15 cellular contexts compared by ENCODE assay signal in genomic region chr3:192068464-192069254, GRCh38.
DNase-seq lines count a peak whose midpoint lies in the region; ATAC-seq and TF ChIP-seq lines count a peak whose summit lies in the region.
"Had no signal": no experiment of that assay in that cellular context is flagged by ENCODE, and none has a peak within 500 bp of the region (broad histone marks: within the 10 kb centered on the region; RNA-seq: fewer than 3 reads in every experiment).

No MANE protein-coding gene starts in this region.

- H3K36me3 ChIP-seq in SU-DHL-6 (ENCODE audit: low read length) = no peaks in the 10 kb centered on the region
- no peaks in the 10 kb centered on the region for H3K36me3 ChIP-seq in PC-3 (ENCODE audit: low read depth, low read length)
- H3K36me3 ChIP-seq in hepatocyte (replicated peaks; ENCODE audit: insufficient read depth, low read depth) = no peaks in the 10 kb centered on the region
- H3K36me3 ChIP-seq: upper lobe of right lung had no signal

- intact Hi-C loops in PC-3 (cut with micrococcal nuclease) = no loop called here
- intact Hi-C loops in right cardiac atrium (cut with DNase I) = no loop called here
- intact Hi-C loops in CD14-positive monocyte (cut with micrococcal nuclease) = no loop called here

- 82% methylated on average over 3 of the region's 3 CpGs for WGBS in hepatocyte (ENCODE audit: low lambda C conversion rate, missing lambda C conversion rate)
- WGBS in right cardiac atrium = 82% methylated on average over 3 of the region's 3 CpGs

- TF ChIP-seq CTCF in SU-DHL-6 (IDR thresholded peaks at IDR 0.05; ENCODE audit: insufficient read depth, low read length, poor library complexity, severe bottlenecking) (no peak), PC-3 (conservative IDR thresholded peaks at IDR 0.05; ENCODE audit: low read depth, low read length) (no peak), hepatocyte (IDR thresholded peaks at IDR 0.05; ENCODE audit: poor library complexity) (no peak), CD14-positive monocyte (IDR thresholded peaks at IDR 0.05) (no peak)

- H3K36me3 Mint-ChIP-seq in CD14-positive monocyte = no peaks in the 10 kb centered on the region
- H3K36me3 Mint-ChIP-seq: naive thymus-derived CD8-positive, alpha-beta T cell had no signal

- H3K27me3 ChIP-seq in SU-DHL-6 (ENCODE audit: low read length) (no peaks in the 10 kb centered on the region), PC-3 (ENCODE audit: low read length) (no peaks in the 10 kb centered on the region), hepatocyte (no peaks in the 10 kb centered on the region), right cardiac atrium (ENCODE audit: control insufficient read depth, insufficient read depth) (no peaks in the 10 kb centered on the region)
- H3K27me3 ChIP-seq: upper lobe of right lung had no signal

- CTCF ChIA-PET in PC-3 (lab: Charles Lee) = no interaction called here

- peak overlapping the region; percentile 10 for H3K4me2 ChIP-seq in SU-DHL-6 (ENCODE audit: low read depth, low read length, poor library complexity, severe bottlenecking)
- no peak overlapping the region for H3K4me2 ChIP-seq in PC-3 (ENCODE audit: low read length)
- no peak overlapping the region for H3K4me2 ChIP-seq in hepatocyte

- H4K20me1 ChIP-seq in SU-DHL-6 (ENCODE audit: low read depth, low read length) = no peaks in the 10 kb centered on the region
- no peaks in the 10 kb centered on the region for H4K20me1 ChIP-seq in PC-3 (ENCODE audit: low read length)
- no peaks in the 10 kb centered on the region for H4K20me1 ChIP-seq in hepatocyte (ENCODE audit: insufficient read depth, poor library complexity, severe bottlenecking)

- H3K27me3 Mint-ChIP-seq in CD14-positive monocyte (ENCODE audit: low read depth in 3 of 3) = peaks cover 0 to 2% (median 0%) of the 10 kb centered on the region in 3 donors
- H3K27me3 Mint-ChIP-seq: naive thymus-derived CD8-positive, alpha-beta T cell had no signal

- H3K27ac ChIP-seq in SU-DHL-6 (ENCODE audit: low read depth, low read length) (no peak overlapping the region), PC-3 (ENCODE audit: low read length) (no peak overlapping the region), hepatocyte (no peak overlapping the region), right cardiac atrium (ENCODE audit: low read length) (no peak overlapping the region)
- H3K27ac ChIP-seq: C4-2B, coronary artery, upper lobe of right lung had no signal

- H3K79me2 ChIP-seq in SU-DHL-6 (ENCODE audit: insufficient read depth, low read length) (no peaks in the 10 kb centered on the region), PC-3 (ENCODE audit: low read length) (no peaks in the 10 kb centered on the region), hepatocyte (no peaks in the 10 kb centered on the region)

- no TSS peak for BruUV-seq in PC-3 (replicated peaks; lab: Mats Ljungman, UMichigan)

- no peaks in the 10 kb centered on the region for H3K4me1 Mint-ChIP-seq in CD14-positive monocyte
- H3K4me1 Mint-ChIP-seq: naive thymus-derived CD8-positive, alpha-beta T cell had no signal

- no peak overlapping the region for H3K9ac ChIP-seq in SU-DHL-6 (ENCODE audit: low read length)
- no peak overlapping the region for H3K9ac ChIP-seq in PC-3 (ENCODE audit: low read length)

- no peak overlapping the region for H3K4me3 Mint-ChIP-seq in CD14-positive monocyte
- H3K4me3 Mint-ChIP-seq: naive thymus-derived CD8-positive, alpha-beta T cell; T-helper 2 cell treated with Interferon-gamma antibody and Interleukin-4, amounts not matched to agents 5 μg/mL and 100 μg/mL, for 36 hours had no signal

- POLR2A ChIA-PET in PC-3 (lab: Charles Lee; ENCODE audit: unreplicated experiment) = no interaction called here

- H3F3A ChIP-seq in SU-DHL-6 (ENCODE audit: insufficient read depth) (peaks cover 13% of the 10 kb centered on the region; the same call in 1 of the 2 replicates), PC-3 (ENCODE audit: low read length, unreplicated experiment) (no peaks in the 10 kb centered on the region)

- DNase-seq in PC-3 = no peak
- no peak for DNase-seq in hepatocyte (ENCODE audit: low spot score)
- no peak for DNase-seq in right cardiac atrium
- no peak for DNase-seq in CD14-positive monocyte (ENCODE audit: low spot score)
- DNase-seq: Kasumi-1; naive thymus-derived CD8-positive, alpha-beta T cell; NCI-H2171; upper lobe of right lung had no signal

- H2AFZ ChIP-seq in SU-DHL-6 (ENCODE audit: low read depth, low read length, severe bottlenecking) (peak overlapping the region; percentile 66), PC-3 (ENCODE audit: low read length) (no peak overlapping the region), hepatocyte (no peak overlapping the region)

- no peaks in the 10 kb centered on the region for H3K9me3 ChIP-seq in SU-DHL-6 (ENCODE audit: insufficient read depth, low read length)
- no peaks in the 10 kb centered on the region for H3K9me3 ChIP-seq in PC-3 (ENCODE audit: low read length)
- no peaks in the 10 kb centered on the region for H3K9me3 ChIP-seq in hepatocyte (ENCODE audit: low read depth)
- H3K9me3 ChIP-seq in right cardiac atrium (ENCODE audit: control insufficient read depth, low read length) = no peaks in the 10 kb centered on the region
- H3K9me3 ChIP-seq: upper lobe of right lung had no signal

- H3K9me2 ChIP-seq in SU-DHL-6 (replicated peaks; ENCODE audit: insufficient read depth, low read length) (no peaks in the 10 kb centered on the region), PC-3 (replicated peaks; ENCODE audit: low read length) (no peaks in the 10 kb centered on the region), hepatocyte (replicated peaks; ENCODE audit: insufficient read depth) (no peaks in the 10 kb centered on the region)

- H3K4me3 ChIP-seq in SU-DHL-6 (ENCODE audit: insufficient read depth, low read length, poor library complexity, severe bottlenecking) = no peak overlapping the region
- H3K4me3 ChIP-seq in PC-3 (ENCODE audit: low read length) = no peak overlapping the region
- H3K4me3 ChIP-seq in hepatocyte = no peak overlapping the region
- H3K4me3 ChIP-seq in right cardiac atrium (ENCODE audit: low read length) = no peak overlapping the region
- H3K4me3 ChIP-seq: coronary artery, upper lobe of right lung had no signal

- peak; percentile 70 for ATAC-seq in GM18867 (IDR thresholded peaks at IDR 0.05; ENCODE audit: unreplicated experiment)
- peak; percentile 61 for ATAC-seq in GM21526 (IDR thresholded peaks at IDR 0.05; ENCODE audit: low FRiP score, unreplicated experiment)
- ATAC-seq in HG03064 (IDR thresholded peaks at IDR 0.05; ENCODE audit: low read depth, unreplicated experiment) = peak; percentile 68
- no peak for ATAC-seq in PC-3
- ATAC-seq in right cardiac atrium = no peak
- ATAC-seq: naive thymus-derived CD8-positive, alpha-beta T cell; upper lobe of right lung had no signal

- peaks cover 2 to 16% (median 5%) of the 10 kb centered on the region in 7 donors for H3K9me3 Mint-ChIP-seq in CD14-positive monocyte

- H3K4me1 ChIP-seq in PC-3 (ENCODE audit: insufficient read depth, low read length) (no peaks in the 10 kb centered on the region), hepatocyte (ENCODE audit: insufficient read depth) (no peaks in the 10 kb centered on the region), right cardiac atrium (ENCODE audit: control insufficient read depth, insufficient read depth, low read length) (no peaks in the 10 kb centered on the region)
- H3K4me1 ChIP-seq: upper lobe of right lung had no signal

- H3K27ac Mint-ChIP-seq in CD14-positive monocyte = no peak overlapping the region
- H3K27ac Mint-ChIP-seq: naive thymus-derived CD8-positive, alpha-beta T cell; T-helper 2 cell treated with Interferon-gamma antibody and Interleukin-4, amounts not matched to agents 5 μg/mL and 100 μg/mL, for 36 hours had no signal

Comparison
In these comparisons a context has a peak if more than half of its experiments do, and no peak if none do; other contexts are left out.
1. ATAC-seq: peak in GM18867 (single experiment), GM21526 (single experiment) and HG03064 (single experiment); none in PC-3 (single experiment) and right cardiac atrium (0 of 2).